ENCODE assay signal across 2 cellular contexts in the genomic region with DNA sequence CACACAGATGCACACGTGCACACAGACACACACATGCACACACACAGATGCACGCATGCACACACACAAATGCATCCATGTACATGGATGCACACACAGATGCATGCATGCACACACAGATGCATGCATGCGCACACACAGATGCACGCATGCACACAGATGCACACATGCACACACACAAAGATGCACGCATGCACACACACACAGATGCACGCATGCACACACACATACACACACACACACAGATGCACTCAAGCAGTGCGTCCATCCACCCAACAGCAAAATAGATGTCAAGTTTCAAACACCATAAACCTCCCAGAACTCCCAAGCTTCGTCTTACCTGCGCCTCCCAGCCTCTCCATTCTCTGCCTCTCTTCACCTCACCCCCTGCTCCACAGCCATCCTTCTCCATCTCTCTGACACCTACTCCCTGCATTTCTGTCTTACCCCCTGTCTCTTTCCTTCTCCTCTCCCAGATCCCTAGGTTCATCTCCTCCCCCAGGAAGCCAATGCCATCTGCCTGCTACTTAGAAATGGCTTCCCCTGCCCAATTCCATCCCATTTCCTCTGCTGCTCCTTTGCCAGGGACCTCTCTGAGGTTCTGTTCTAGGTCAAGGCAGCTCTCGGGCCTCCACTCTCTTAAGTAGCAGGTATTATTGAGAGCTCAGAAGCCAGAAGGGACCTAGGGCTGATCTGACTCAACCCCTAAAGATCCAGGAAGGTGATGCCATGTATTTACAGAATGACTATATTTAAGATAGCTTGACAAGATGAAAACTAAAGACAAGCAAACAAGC.
TF ChIP-seq lines count a peak whose summit lies in the region.

No MANE protein-coding gene starts in this region.

TF ChIP-seq in A549, 52 proteins besides CTCF, POLR2A, EP300 and RAD21 (continued from another document):
- TF ChIP-seq, protein P1, sequence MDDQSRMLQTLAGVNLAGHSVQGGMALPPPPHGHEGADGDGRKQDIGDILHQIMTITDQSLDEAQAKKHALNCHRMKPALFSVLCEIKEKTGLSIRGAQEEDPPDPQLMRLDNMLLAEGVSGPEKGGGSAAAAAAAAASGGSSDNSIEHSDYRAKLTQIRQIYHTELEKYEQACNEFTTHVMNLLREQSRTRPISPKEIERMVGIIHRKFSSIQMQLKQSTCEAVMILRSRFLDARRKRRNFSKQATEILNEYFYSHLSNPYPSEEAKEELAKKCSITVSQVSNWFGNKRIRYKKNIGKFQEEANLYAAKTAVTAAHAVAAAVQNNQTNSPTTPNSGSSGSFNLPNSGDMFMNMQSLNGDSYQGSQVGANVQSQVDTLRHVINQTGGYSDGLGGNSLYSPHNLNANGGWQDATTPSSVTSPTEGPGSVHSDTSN (IDR thresholded peaks at IDR 0.05) = no peak
- TF ChIP-seq HOXB13 (CRISPR knock-in tag; IDR thresholded peaks at IDR 0.05; ENCODE audit: low read depth) (no peak), HOXB5 (CRISPR knock-in tag; IDR thresholded peaks at IDR 0.05) (no peak)
- TF ChIP-seq, protein P2, sequence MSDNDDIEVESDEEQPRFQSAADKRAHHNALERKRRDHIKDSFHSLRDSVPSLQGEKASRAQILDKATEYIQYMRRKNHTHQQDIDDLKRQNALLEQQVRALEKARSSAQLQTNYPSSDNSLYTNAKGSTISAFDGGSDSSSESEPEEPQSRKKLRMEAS (IDR thresholded peaks at IDR 0.05) = no peak

TF ChIP-seq in GM23338, 12 proteins besides CTCF, POLR2A, EP300 and RAD21 (continued from another document):
- TF ChIP-seq, protein P3, sequence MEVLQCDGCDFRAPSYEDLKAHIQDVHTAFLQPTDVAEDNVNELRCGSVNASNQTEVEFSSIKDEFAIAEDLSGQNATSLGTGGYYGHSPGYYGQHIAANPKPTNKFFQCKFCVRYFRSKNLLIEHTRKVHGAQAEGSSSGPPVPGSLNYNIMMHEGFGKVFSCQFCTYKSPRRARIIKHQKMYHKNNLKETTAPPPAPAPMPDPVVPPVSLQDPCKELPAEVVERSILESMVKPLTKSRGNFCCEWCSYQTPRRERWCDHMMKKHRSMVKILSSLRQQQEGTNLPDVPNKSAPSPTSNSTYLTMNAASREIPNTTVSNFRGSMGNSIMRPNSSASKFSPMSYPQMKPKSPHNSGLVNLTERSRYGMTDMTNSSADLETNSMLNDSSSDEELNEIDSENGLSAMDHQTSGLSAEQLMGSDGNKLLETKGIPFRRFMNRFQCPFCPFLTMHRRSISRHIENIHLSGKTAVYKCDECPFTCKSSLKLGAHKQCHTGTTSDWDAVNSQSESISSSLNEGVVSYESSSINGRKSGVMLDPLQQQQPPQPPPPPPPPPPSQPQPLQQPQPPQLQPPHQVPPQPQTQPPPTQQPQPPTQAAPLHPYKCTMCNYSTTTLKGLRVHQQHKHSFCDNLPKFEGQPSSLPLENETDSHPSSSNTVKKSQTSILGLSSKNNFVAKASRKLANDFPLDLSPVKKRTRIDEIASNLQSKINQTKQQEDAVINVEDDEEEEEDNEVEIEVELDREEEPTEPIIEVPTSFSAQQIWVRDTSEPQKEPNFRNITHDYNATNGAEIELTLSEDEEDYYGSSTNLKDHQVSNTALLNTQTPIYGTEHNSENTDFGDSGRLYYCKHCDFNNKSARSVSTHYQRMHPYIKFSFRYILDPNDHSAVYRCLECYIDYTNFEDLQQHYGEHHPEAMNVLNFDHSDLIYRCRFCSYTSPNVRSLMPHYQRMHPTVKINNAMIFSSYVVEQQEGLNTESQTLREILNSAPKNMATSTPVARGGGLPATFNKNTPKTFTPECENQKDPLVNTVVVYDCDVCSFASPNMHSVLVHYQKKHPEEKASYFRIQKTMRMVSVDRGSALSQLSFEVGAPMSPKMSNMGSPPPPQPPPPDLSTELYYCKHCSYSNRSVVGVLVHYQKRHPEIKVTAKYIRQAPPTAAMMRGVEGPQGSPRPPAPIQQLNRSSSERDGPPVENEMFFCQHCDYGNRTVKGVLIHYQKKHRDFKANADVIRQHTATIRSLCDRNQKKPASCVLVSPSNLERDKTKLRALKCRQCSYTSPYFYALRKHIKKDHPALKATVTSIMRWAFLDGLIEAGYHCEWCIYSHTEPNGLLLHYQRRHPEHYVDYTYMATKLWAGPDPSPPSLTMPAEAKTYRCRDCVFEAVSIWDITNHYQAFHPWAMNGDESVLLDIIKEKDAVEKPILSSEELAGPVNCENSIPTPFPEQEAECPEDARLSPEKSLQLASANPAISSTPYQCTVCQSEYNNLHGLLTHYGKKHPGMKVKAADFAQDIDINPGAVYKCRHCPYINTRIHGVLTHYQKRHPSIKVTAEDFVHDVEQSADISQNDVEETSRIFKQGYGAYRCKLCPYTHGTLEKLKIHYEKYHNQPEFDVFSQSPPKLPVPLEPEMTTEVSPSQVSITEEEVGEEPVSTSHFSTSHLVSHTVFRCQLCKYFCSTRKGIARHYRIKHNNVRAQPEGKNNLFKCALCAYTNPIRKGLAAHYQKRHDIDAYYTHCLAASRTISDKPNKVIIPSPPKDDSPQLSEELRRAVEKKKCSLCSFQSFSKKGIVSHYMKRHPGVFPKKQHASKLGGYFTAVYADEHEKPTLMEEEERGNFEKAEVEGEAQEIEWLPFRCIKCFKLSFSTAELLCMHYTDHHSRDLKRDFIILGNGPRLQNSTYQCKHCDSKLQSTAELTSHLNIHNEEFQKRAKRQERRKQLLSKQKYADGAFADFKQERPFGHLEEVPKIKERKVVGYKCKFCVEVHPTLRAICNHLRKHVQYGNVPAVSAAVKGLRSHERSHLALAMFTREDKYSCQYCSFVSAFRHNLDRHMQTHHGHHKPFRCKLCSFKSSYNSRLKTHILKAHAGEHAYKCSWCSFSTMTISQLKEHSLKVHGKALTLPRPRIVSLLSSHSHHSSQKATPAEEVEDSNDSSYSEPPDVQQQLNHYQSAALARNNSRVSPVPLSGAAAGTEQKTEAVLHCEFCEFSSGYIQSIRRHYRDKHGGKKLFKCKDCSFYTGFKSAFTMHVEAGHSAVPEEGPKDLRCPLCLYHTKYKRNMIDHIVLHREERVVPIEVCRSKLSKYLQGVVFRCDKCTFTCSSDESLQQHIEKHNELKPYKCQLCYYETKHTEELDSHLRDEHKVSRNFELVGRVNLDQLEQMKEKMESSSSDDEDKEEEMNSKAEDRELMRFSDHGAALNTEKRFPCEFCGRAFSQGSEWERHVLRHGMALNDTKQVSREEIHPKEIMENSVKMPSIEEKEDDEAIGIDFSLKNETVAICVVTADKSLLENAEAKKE (CRISPR knock-in tag; IDR thresholded peaks at IDR 0.05) = no peak
- no peak for TF ChIP-seq EZH2phosphoT487 (IDR thresholded peaks at IDR 0.05; ENCODE audit: unreplicated experiment)
- TF ChIP-seq CREB1 (CRISPR knock-in tag; IDR thresholded peaks at IDR 0.05; ENCODE audit: low read depth) = no peak
